Comparison of ENCODE assay signal across 9 cellular contexts in genomic region chr11:120079750-120080610, GRCh38. TPM values are rescaled to one million over a fixed set of nuclear protein-coding genes. Genes with fewer than 3 reads are reported as not detected.
DNase-seq lines count a peak whose midpoint lies in the region; ATAC-seq and TF ChIP-seq lines count a peak whose summit lies in the region.
"Had no signal": no experiment of that assay in that cellular context is flagged by ENCODE, and none has a peak within 500 bp of the region (broad histone marks: within the 10 kb centered on the region; RNA-seq: fewer than 3 reads in every experiment).

No MANE protein-coding gene starts in this region.

- H3K9me3 ChIP-seq in vagina = no peaks in the 10 kb centered on the region

- no peak overlapping the region for H3K4me3 ChIP-seq in vagina

- ATAC-seq in left lobe of liver (peak; percentile 54), GM21390 (IDR thresholded peaks at IDR 0.05; ENCODE audit: unreplicated experiment) (no peak)
- ATAC-seq: effector memory CD8-positive, alpha-beta T cell had no signal

- peak; percentile 11 for DNase-seq in stimulated activated CD4-positive, alpha-beta T cell treated with anti-CD3 and anti-CD28 coated beads, Interleukin-12 subunit alpha, Interleukin-12 subunit beta, amount 100 ng/mL, for 4 hours
- no peak for DNase-seq in stimulated activated CD4-positive, alpha-beta T cell treated with anti-CD3 and anti-CD28 coated beads, Interleukin-1b, Interleukin-23, amount 100 ng/mL, for 48 hours
- DNase-seq in activated naive CD4-positive, alpha-beta T cell treated with anti-CD3 and anti-CD28 coated beads, Interleukin-2, amount 50 U/mL, for 16 hours = peak; percentile 16
- DNase-seq in left lobe of liver (ENCODE audit: low spot score) (no peak), vagina (ENCODE audit: extremely low spot score in 2 of 2) (no peak), dermis blood vessel endothelial cell (no peak), hippocampal formation (lab: John Stamatoyannopoulos, UW) (no peak)

- no peak for TF ChIP-seq POLR2A in vagina (IDR thresholded peaks at IDR 0.05)

- H3K27me3 ChIP-seq in vagina = no peaks in the 10 kb centered on the region

- TF ChIP-seq CTCF in vagina (IDR thresholded peaks at IDR 0.05) = peak in 2 of 3 experiments; percentile 29 to 30

- no peaks in the 10 kb centered on the region for H3K4me1 ChIP-seq in vagina

- no peaks in the 10 kb centered on the region for H3K36me3 ChIP-seq in vagina

- no peak overlapping the region for H3K27ac ChIP-seq in vagina

- intact Hi-C loops in vagina (cut with DNase I) = no loop called here

RNA-seq across cellular contexts. Expression of gene TRIM29, which starts 57.9 kb away (rescaled TPM):
- total RNA-seq in left lobe of liver = 2.3 TPM
- 729 TPM for total RNA-seq in vagina
- total RNA-seq in dermis blood vessel endothelial cell = not detected in 2 replicates

Comparison
In these comparisons a context has a peak if more than half of its experiments do, and no peak if none do; other contexts are left out.
1. DNase-seq: peak in stimulated activated CD4-positive, alpha-beta T cell treated with anti-CD3 and anti-CD28 coated beads, Interleukin-12 subunit alpha, Interleukin-12 subunit beta, amount 100 ng/mL, for 4 hours (single experiment) and activated naive CD4-positive, alpha-beta T cell treated with anti-CD3 and anti-CD28 coated beads, Interleukin-2, amount 50 U/mL, for 16 hours (single experiment); none in stimulated activated CD4-positive, alpha-beta T cell treated with anti-CD3 and anti-CD28 coated beads, Interleukin-1b, Interleukin-23, amount 100 ng/mL, for 48 hours (single experiment), left lobe of liver (single experiment), vagina (0 of 2), dermis blood vessel endothelial cell (single experiment) and hippocampal formation (0 of 2).
2. RNA of gene TRIM29, which starts 57.9 kb away (total RNA-seq): 729 TPM in vagina (single experiment); 2.3 TPM in left lobe of liver (single experiment) and not detected in dermis blood vessel endothelial cell; every median in the first group is over 100 times any median in the second.